15 cellular contexts compared by ENCODE assay signal in genomic region chr2:162233197-162233596, GRCh38. TPM values are rescaled to one million over a fixed set of nuclear protein-coding genes. Genes with fewer than 3 reads are reported as not detected.
DNase-seq lines count a peak whose midpoint lies in the region; ATAC-seq and TF ChIP-seq lines count a peak whose summit lies in the region.
"Had no signal": no experiment of that assay in that cellular context is flagged by ENCODE, and none has a peak within 500 bp of the region (broad histone marks: within the 10 kb centered on the region; RNA-seq: fewer than 3 reads in every experiment).

No MANE protein-coding gene starts in this region.

- H2BK12ac ChIP-seq in trophoblast cell (ENCODE audit: low read length) = no peak overlapping the region

- no peak overlapping the region for H3K4me3 ChIP-seq in trophoblast cell (ENCODE audit: low read depth, low read length)

- no peak overlapping the region for H3K4me3 Mint-ChIP-seq in chondrocyte (ENCODE audit: unreplicated experiment)
- no peak overlapping the region for H3K4me3 Mint-ChIP-seq in activated CD8-positive, alpha-beta T cell treated with anti-CD3 and anti-CD28 coated beads for 36 hours
- H3K4me3 Mint-ChIP-seq: nephron; T-helper 1 cell treated with Interleukin-12 subunit alpha and Interleukin-12 subunit beta and Interleukin-4 antibody, amounts not matched to agents 30 μg/mL and 1 μg/mL, for 36 hours had no signal

- H3K79me2 ChIP-seq in trophoblast cell (ENCODE audit: control insufficient read depth, insufficient read depth, low read length, poor library complexity) = no peaks in the 10 kb centered on the region

- peaks cover 2% of the 10 kb centered on the region for H3K9me3 ChIP-seq in trophoblast cell (ENCODE audit: insufficient read depth, low read depth, low read length)

- intact Hi-C loops in activated CD8-positive, alpha-beta T cell treated with anti-CD3 and anti-CD28 coated beads for 36 hours (cut with micrococcal nuclease) = no loop called here

- H3K18ac ChIP-seq in trophoblast cell (ENCODE audit: low read length) = no peak overlapping the region

- no peak overlapping the region for H3K23ac ChIP-seq in trophoblast cell (ENCODE audit: low read length)

- no peak overlapping the region for H4K12ac ChIP-seq in trophoblast cell (ENCODE audit: low read depth, low read length)

- peak overlapping the region; percentile 78 for H3K27ac ChIP-seq in trophoblast cell (ENCODE audit: low read depth, low read length)

- CTCF ChIA-PET in activated CD8-positive, alpha-beta T cell treated with anti-CD3 and anti-CD28 coated beads for 36 hours (lab: Charles Lee) = interaction anchor here (0.7 to 6.6 kb wide), 3 partner anchors 12 to 64 kb away, joined by 3 to 46 read pairs (median 15); no protein-coding TSS in a partner anchor

- H2AFZ ChIP-seq in trophoblast cell (ENCODE audit: insufficient read depth, low read length, poor library complexity) = no peak overlapping the region

- H3K4me1 ChIP-seq in trophoblast cell (ENCODE audit: control insufficient read depth in 1 of 2, insufficient read depth in 2 of 2, low read length in 2 of 2) = peaks cover 2 to 6% of the 10 kb centered on the region in 2 experiments

- H4K8ac ChIP-seq in trophoblast cell (ENCODE audit: low read depth, low read length) = no peak overlapping the region

- H3K14ac ChIP-seq in trophoblast cell (ENCODE audit: low read length) = no peak overlapping the region

- H3K79me1 ChIP-seq in trophoblast cell (ENCODE audit: low read length) = peaks cover 11% of the 10 kb centered on the region

- no peak overlapping the region for H2BK5ac ChIP-seq in trophoblast cell (ENCODE audit: low read depth, low read length, poor library complexity)

- H4K91ac ChIP-seq in trophoblast cell (ENCODE audit: low read depth, low read length) = no peak overlapping the region

- no peak overlapping the region for H3K9ac ChIP-seq in trophoblast cell (ENCODE audit: low read length)

- no peak overlapping the region for H3K4me2 ChIP-seq in trophoblast cell (ENCODE audit: low read length)

- POLR2A ChIA-PET in activated CD8-positive, alpha-beta T cell treated with anti-CD3 and anti-CD28 coated beads for 36 hours (lab: Charles Lee) = no interaction called here

- H3K4me1 Mint-ChIP-seq in chondrocyte (ENCODE audit: low read depth) = peaks cover 58% of the 10 kb centered on the region
- H3K4me1 Mint-ChIP-seq in activated CD8-positive, alpha-beta T cell treated with anti-CD3 and anti-CD28 coated beads for 36 hours (ENCODE audit: low read depth) = no peaks in the 10 kb centered on the region

- H3K27me3 ChIP-seq in trophoblast cell (ENCODE audit: insufficient read depth, low read length) = no peaks in the 10 kb centered on the region

- peak overlapping the region; percentile 74 for H3K27ac Mint-ChIP-seq in chondrocyte (ENCODE audit: unreplicated experiment)
- H3K27ac Mint-ChIP-seq in activated CD8-positive, alpha-beta T cell treated with anti-CD3 and anti-CD28 coated beads for 36 hours = no peak overlapping the region
- H3K27ac Mint-ChIP-seq: nephron; T-helper 1 cell treated with Interleukin-12 subunit alpha and Interleukin-12 subunit beta and Interleukin-4 antibody, amounts not matched to agents 30 μg/mL and 1 μg/mL, for 36 hours had no signal

- H3K4ac ChIP-seq in trophoblast cell (ENCODE audit: low read depth, low read length) = no peak overlapping the region

- no peak overlapping the region for H2BK120ac ChIP-seq in trophoblast cell (ENCODE audit: insufficient read depth, low read length, poor library complexity)

- H3K9me3 Mint-ChIP-seq in chondrocyte (ENCODE audit: low read depth) = peaks cover 3% of the 10 kb centered on the region
- H3K9me3 Mint-ChIP-seq in activated CD8-positive, alpha-beta T cell treated with anti-CD3 and anti-CD28 coated beads for 36 hours = no peaks in the 10 kb centered on the region
- H3K9me3 Mint-ChIP-seq: T-helper 1 cell treated with Interleukin-12 subunit alpha and Interleukin-12 subunit beta and Interleukin-4 antibody, amounts not matched to agents 30 μg/mL and 1 μg/mL, for 36 hours had no signal

- no peaks in the 10 kb centered on the region for H3K27me3 Mint-ChIP-seq in chondrocyte (ENCODE audit: low read depth)
- H3K27me3 Mint-ChIP-seq in activated CD8-positive, alpha-beta T cell treated with anti-CD3 and anti-CD28 coated beads for 36 hours = peaks cover 9% of the 10 kb centered on the region

- WGBS in trophoblast cell (ENCODE audit: extremely low coverage, insufficient coverage, insufficient read length) = no CpG with 5 or more reads among the region's 1 CpG

- ATAC-seq in GM21737 (IDR thresholded peaks at IDR 0.05; ENCODE audit: unreplicated experiment) = no peak
- no peak for ATAC-seq in activated CD8-positive, alpha-beta T cell treated with anti-CD3 and anti-CD28 coated beads for 36 hours
- ATAC-seq: left cardiac atrium had no signal

- DNase-seq in GM04504 (ENCODE audit: low read depth) (peak; percentile 66), NCI-H226 (peak; percentile 47), chondrocyte (ENCODE audit: low spot score) (no peak), trophoblast cell (peak; percentile 33 to 74), NCI-H524 treated with DMSO at 0.1 percent for 48 hours (lab: John Stamatoyannopoulos, UW) (no peak)
- DNase-seq in activated CD8-positive, alpha-beta T cell treated with anti-CD3 and anti-CD28 coated beads for 36 hours = no peak
- DNase-seq: activated CD4-positive, alpha-beta T cell treated with anti-CD3 and anti-CD28 coated beads, Interleukin-2, amount 50 U/mL, for 48 hours; cortex of kidney; left cardiac atrium; NCI-H1436 had no signal

- no peak for TF ChIP-seq CTCF in chondrocyte (IDR thresholded peaks at IDR 0.05)
- no peak for TF ChIP-seq CTCF in activated CD8-positive, alpha-beta T cell treated with anti-CD3 and anti-CD28 coated beads for 36 hours (IDR thresholded peaks at IDR 0.05)

- H2AK5ac ChIP-seq in trophoblast cell (ENCODE audit: low read length) = no peak overlapping the region

- H3K36me3 Mint-ChIP-seq in chondrocyte (ENCODE audit: low read depth) = peaks cover 38% of the 10 kb centered on the region
- H3K36me3 Mint-ChIP-seq in activated CD8-positive, alpha-beta T cell treated with anti-CD3 and anti-CD28 coated beads for 36 hours (ENCODE audit: low read depth) = no peaks in the 10 kb centered on the region

- H3K36me3 ChIP-seq in trophoblast cell (ENCODE audit: control insufficient read depth in 1 of 2, insufficient read depth in 2 of 2, low read length in 2 of 2) = peaks cover 0 to 2% of the 10 kb centered on the region in 2 experiments

RNA-seq across cellular contexts. Expression of gene FAP, which starts 10.0 kb away (rescaled TPM):
- total RNA-seq in chondrocyte = 163 to 205 TPM (median 171 TPM) in 3 replicates
- 3.1 and 4.1 TPM in 2 replicates for polyA plus RNA-seq in trophoblast cell (2013)
- total RNA-seq in activated CD8-positive, alpha-beta T cell treated with anti-CD3 and anti-CD28 coated beads for 36 hours = not detected
- total RNA-seq: H1, HT-29 had no signal
- polyA plus RNA-seq: H1 had no signal

Comparison
In these comparisons a context has a peak if more than half of its experiments do, and no peak if none do; other contexts are left out.
1. DNase-seq: peak in GM04504 (single experiment), NCI-H226 (single experiment) and trophoblast cell (2 of 2); none in chondrocyte (single experiment), NCI-H524 treated with DMSO at 0.1 percent for 48 hours (single experiment) and activated CD8-positive, alpha-beta T cell treated with anti-CD3 and anti-CD28 coated beads for 36 hours (single experiment).
2. RNA of gene FAP, which starts 10.0 kb away (total RNA-seq): 163 to 205 TPM in chondrocyte; not detected in activated CD8-positive, alpha-beta T cell treated with anti-CD3 and anti-CD28 coated beads for 36 hours; every median in the first group is over 100 times any median in the second.